Comparison of ENCODE assay signal across 27 cellular contexts in genomic region chr14:37658174-37658573, GRCh38.
DNase-seq lines count a peak whose midpoint lies in the region; ATAC-seq, FAIRE-seq and TF ChIP-seq lines count a peak whose summit lies in the region.
"Had no signal": no experiment of that assay in that cellular context is flagged by ENCODE, and none has a peak within 500 bp of the region (broad histone marks: within the 10 kb centered on the region; RNA-seq: fewer than 3 reads in every experiment).

No MANE protein-coding gene starts in this region.

- no peaks in the 10 kb centered on the region for H3K4me1 ChIP-seq in small intestine (ENCODE audit: control insufficient read depth in 2 of 2, insufficient read depth in 1 of 2, low read depth in 1 of 2, low read length in 1 of 2)
- H3K4me1 ChIP-seq: colonic mucosa, gastrocnemius medialis, left lung, psoas muscle, transverse colon had no signal

- no peak for ATAC-seq in GM18909 (IDR thresholded peaks at IDR 0.05; ENCODE audit: poor library complexity, unreplicated experiment)
- no peak for ATAC-seq in activated CD8-positive, alpha-beta memory T cell treated with anti-CD3 and anti-CD28 coated beads, Interleukin-2, amount 10 ng/mL, durations not matched to agents 7 days and 5 days
- ATAC-seq: effector memory CD8-positive, alpha-beta T cell; gastrocnemius medialis; left lung; psoas muscle had no signal

- H3K9me3 Mint-ChIP-seq in activated CD8-positive, alpha-beta memory T cell treated with anti-CD3 and anti-CD28 coated beads, Interleukin-2, amount 10 ng/mL, durations not matched to agents 7 days and 5 days (ENCODE audit: low read depth) = peaks cover 9% of the 10 kb centered on the region

- H3K9me3 ChIP-seq in small intestine (ENCODE audit: control insufficient read depth, low read depth) = no peaks in the 10 kb centered on the region
- H3K9me3 ChIP-seq: colonic mucosa, gastrocnemius medialis, neutrophil had no signal

- no peak for TF ChIP-seq CTCF in fibroblast of villous mesenchyme (IDR thresholded peaks at IDR 0.05; ENCODE audit: insufficient read depth, low read depth, low read length)

- no peak overlapping the region for H3K4me3 Mint-ChIP-seq in activated CD8-positive, alpha-beta memory T cell treated with anti-CD3 and anti-CD28 coated beads, Interleukin-2, amount 10 ng/mL, durations not matched to agents 7 days and 5 days
- H3K4me3 Mint-ChIP-seq: activated naive CD4-positive, alpha-beta T cell treated with anti-CD3 and anti-CD28 coated beads for 36 hours; CD8-positive, alpha-beta memory T cell; effector memory CD8-positive, alpha-beta T cell; T-helper 1 cell treated with Interleukin-12 subunit alpha and Interleukin-12 subunit beta and Interleukin-4 antibody, amounts not matched to agents 30 μg/mL and 1 μg/mL, for 36 hours had no signal

- H3K27me3 Mint-ChIP-seq in activated CD8-positive, alpha-beta memory T cell treated with anti-CD3 and anti-CD28 coated beads, Interleukin-2, amount 10 ng/mL, durations not matched to agents 7 days and 5 days = no peaks in the 10 kb centered on the region
- H3K27me3 Mint-ChIP-seq: CD8-positive, alpha-beta memory T cell; effector memory CD8-positive, alpha-beta T cell had no signal

- no peak overlapping the region for H3K27ac Mint-ChIP-seq in activated CD8-positive, alpha-beta memory T cell treated with anti-CD3 and anti-CD28 coated beads, Interleukin-2, amount 10 ng/mL, durations not matched to agents 7 days and 5 days
- H3K27ac Mint-ChIP-seq: activated naive CD4-positive, alpha-beta T cell treated with anti-CD3 and anti-CD28 coated beads for 36 hours; CD8-positive, alpha-beta memory T cell; effector memory CD8-positive, alpha-beta T cell; T-helper 1 cell treated with Interleukin-12 subunit alpha and Interleukin-12 subunit beta and Interleukin-4 antibody, amounts not matched to agents 30 μg/mL and 1 μg/mL, for 36 hours had no signal

- no peaks in the 10 kb centered on the region for H3K27me3 ChIP-seq in small intestine (ENCODE audit: control insufficient read depth in 2 of 2, insufficient read depth in 2 of 2, low read length in 2 of 2)
- H3K27me3 ChIP-seq: colonic mucosa, gastrocnemius medialis, left lung, neutrophil, transverse colon had no signal

- no peaks in the 10 kb centered on the region for H3K36me3 ChIP-seq in small intestine (ENCODE audit: control insufficient read depth in 2 of 2, insufficient read depth in 2 of 2, low read length in 2 of 2)
- H3K36me3 ChIP-seq: colonic mucosa, gastrocnemius medialis, left lung, neutrophil, transverse colon had no signal

- no peak for FAIRE-seq in small intestine (lab: Jason Lieb, UNC)
- FAIRE-seq: bronchial epithelial cell had no signal

- H3K36me3 Mint-ChIP-seq in activated CD8-positive, alpha-beta memory T cell treated with anti-CD3 and anti-CD28 coated beads, Interleukin-2, amount 10 ng/mL, durations not matched to agents 7 days and 5 days = no peaks in the 10 kb centered on the region
- H3K36me3 Mint-ChIP-seq: CD8-positive, alpha-beta memory T cell had no signal

- CTCF ChIA-PET in activated CD8-positive, alpha-beta memory T cell treated with anti-CD3 and anti-CD28 coated beads, Interleukin-2, amount 10 ng/mL, durations not matched to agents 7 days and 5 days (lab: Charles Lee) = no interaction called here

- DNase-seq in NCI-H1694 (lab: John Stamatoyannopoulos, UW) (peak; percentile 7), NCI-H1694 treated with DMSO at 0.1 percent for 48 hours (lab: John Stamatoyannopoulos, UW) (no peak), HT-29 (ENCODE audit: low spot score) (peak; percentile 3), NCI-H446 treated with DMSO at 0.1 percent for 48 hours (lab: John Stamatoyannopoulos, UW) (peak; percentile 89), fibroblast of villous mesenchyme (ENCODE audit: low read depth) (peak; percentile 8), small intestine (no peak)
- no peak for DNase-seq in activated CD8-positive, alpha-beta memory T cell treated with anti-CD3 and anti-CD28 coated beads, Interleukin-2, amount 10 ng/mL, durations not matched to agents 7 days and 5 days
- DNase-seq: activated CD8-positive, alpha-beta memory T cell treated with anti-CD3 and anti-CD28 coated beads for 24 hours; activated naive CD4-positive, alpha-beta T cell treated with anti-CD3 and anti-CD28 coated beads for 36 hours; activated T-cell treated with anti-CD3 and anti-CD28 coated beads, Interleukin-2, amount 50 U/mL, for 48 hours; AML-193; CD8-positive, alpha-beta memory T cell; colonic mucosa; DND-41; effector memory CD8-positive, alpha-beta T cell; gastrocnemius medialis; HCEC 1CT; hypothalamus; left lung; NCI-H226; psoas muscle; transverse colon had no signal

- no peaks in the 10 kb centered on the region for H3K4me1 Mint-ChIP-seq in activated CD8-positive, alpha-beta memory T cell treated with anti-CD3 and anti-CD28 coated beads, Interleukin-2, amount 10 ng/mL, durations not matched to agents 7 days and 5 days
- H3K4me1 Mint-ChIP-seq: CD8-positive, alpha-beta memory T cell had no signal

- H3K27ac ChIP-seq in small intestine (ENCODE audit: low read depth in 1 of 2, low read length in 1 of 2) = no peak overlapping the region
- H3K27ac ChIP-seq: colonic mucosa, gastrocnemius medialis, HL-60, left lung, neutrophil, psoas muscle, transverse colon had no signal

- no peak overlapping the region for H3K4me3 ChIP-seq in fibroblast of villous mesenchyme (ENCODE audit: low read depth, low read length)
- H3K4me3 ChIP-seq in small intestine (ENCODE audit: low read depth in 1 of 2, low read length in 2 of 2) = no peak overlapping the region
- H3K4me3 ChIP-seq: colonic mucosa, gastrocnemius medialis, left lung, psoas muscle, transverse colon had no signal

Comparison
In these comparisons a context has a peak if more than half of its experiments do, and no peak if none do; other contexts are left out.
1. DNase-seq: peak in NCI-H1694 (single experiment), HT-29 (single experiment), NCI-H446 treated with DMSO at 0.1 percent for 48 hours (single experiment) and fibroblast of villous mesenchyme (single experiment); none in NCI-H1694 treated with DMSO at 0.1 percent for 48 hours (single experiment), small intestine (single experiment) and activated CD8-positive, alpha-beta memory T cell treated with anti-CD3 and anti-CD28 coated beads, Interleukin-2, amount 10 ng/mL, durations not matched to agents 7 days and 5 days (single experiment).